Comparison of ENCODE assay signal across 20 cellular contexts in the genomic region with DNA sequence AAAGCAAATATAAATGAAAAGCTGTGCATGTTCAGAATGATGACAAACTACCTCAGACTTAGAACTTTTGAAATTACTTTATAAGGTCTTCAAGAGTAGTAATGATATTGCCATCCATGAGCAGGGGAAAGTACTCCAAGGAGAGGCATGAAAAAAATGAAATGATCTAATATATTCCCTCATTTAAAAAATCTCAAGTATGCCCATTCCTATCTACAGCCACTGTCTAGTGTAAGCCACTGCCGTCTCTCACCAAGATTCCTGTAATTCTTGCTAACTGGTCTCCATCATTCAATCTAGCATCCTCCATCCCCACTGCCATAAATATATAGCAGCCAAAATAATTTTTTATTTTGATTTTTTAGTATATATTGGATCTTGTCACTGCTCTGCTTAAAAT.
A peak's percentile ranks its signal among the peaks of the same experiment; 100 is the strongest.
DNase-seq lines count a peak whose midpoint lies in the region; ATAC-seq and TF ChIP-seq lines count a peak whose summit lies in the region.
"Had no signal": no experiment of that assay in that cellular context is flagged by ENCODE, and none has a peak within 500 bp of the region (broad histone marks: within the 10 kb centered on the region; RNA-seq: fewer than 3 reads in every experiment).

No MANE protein-coding gene starts in this region.

- DNase-seq in EH (ENCODE audit: low read depth) (peak; percentile 41), amniotic epithelial cell (ENCODE audit: low read depth) (peak; percentile 37), fibroblast of pulmonary artery (ENCODE audit: low read depth) (peak; percentile 13), cortex of kidney (lab: John Stamatoyannopoulos, UW) (no peak), SW 1271 (lab: John Stamatoyannopoulos, UW) (no peak)
- no peak for DNase-seq in effector CD4-positive, alpha-beta T cell
- DNase-seq: AML-193; Calu3; CD8-positive, alpha-beta memory T cell; DMS153; GDM1; GOT3; Karpas-422; NCI-H1694 treated with DMSO at 0.1 percent for 48 hours; NCI-H2081 treated with DMSO at 0.1 percent for 48 hours; NCI-H446 treated with DMSO at 0.1 percent for 48 hours; NCI-H526 treated with DMSO at 0.1 percent for 48 hours had no signal

- no peak for TF ChIP-seq CTCF in fibroblast of pulmonary artery (IDR thresholded peaks at IDR 0.05; ENCODE audit: low read length, missing control alignments)

- no peak overlapping the region for H3K4me3 ChIP-seq in fibroblast of pulmonary artery (replicated peaks; ENCODE audit: low read depth, low read length)

- ATAC-seq in HG02870 (IDR thresholded peaks at IDR 0.05; ENCODE audit: unreplicated experiment) = no peak
- ATAC-seq: HCT116, Right ventricle myocardium inferior had no signal

Comparison
In these comparisons a context has a peak if more than half of its experiments do, and no peak if none do; other contexts are left out.
1. DNase-seq: peak in EH (single experiment), amniotic epithelial cell (single experiment) and fibroblast of pulmonary artery (single experiment); none in effector CD4-positive, alpha-beta T cell (single experiment), cortex of kidney (single experiment) and SW 1271 (0 of 2).